In genomic region chr3:127573401-127573800, GRCh38 we compare ENCODE assay signal across 11 cellular contexts.
"Had no signal": no experiment of that assay in that cellular context is flagged by ENCODE, and none has a peak within 500 bp of the region (broad histone marks: within the 10 kb centered on the region; RNA-seq: fewer than 3 reads in every experiment).

No MANE protein-coding gene starts in this region.

- H3K9ac ChIP-seq: GM23248 had no signal

- H3K9me3 ChIP-seq: HAP-1 had no signal

- H3K27ac ChIP-seq: GM23248 had no signal

- FAIRE-seq: H1, H54 had no signal

- H3K4me1 Mint-ChIP-seq: GM23338 had no signal

- H3K9me3 Mint-ChIP-seq: GM23338, H9, HFFc6 had no signal

- H3K4me1 ChIP-seq: HAP-1 had no signal

- DNase-seq: GM23248, GOT3, H7, H9, HCEC 1CT, HFFc6 had no signal

- H2AFZ ChIP-seq: GM23248, GM23338 had no signal

- H3K4me3 Mint-ChIP-seq: GM23338, H9, HFFc6 had no signal

- H3K4me3 ChIP-seq: GM23248, GM23338, HAP-1 had no signal

- H3K4me2 ChIP-seq: GM23338 had no signal

- ATAC-seq: GM23338, HCT116 had no signal

- H3K27ac Mint-ChIP-seq: GM23338, H9, HFFc6 had no signal
